Comparison of ENCODE assay signal across 1 cellular context in the genomic region with DNA sequence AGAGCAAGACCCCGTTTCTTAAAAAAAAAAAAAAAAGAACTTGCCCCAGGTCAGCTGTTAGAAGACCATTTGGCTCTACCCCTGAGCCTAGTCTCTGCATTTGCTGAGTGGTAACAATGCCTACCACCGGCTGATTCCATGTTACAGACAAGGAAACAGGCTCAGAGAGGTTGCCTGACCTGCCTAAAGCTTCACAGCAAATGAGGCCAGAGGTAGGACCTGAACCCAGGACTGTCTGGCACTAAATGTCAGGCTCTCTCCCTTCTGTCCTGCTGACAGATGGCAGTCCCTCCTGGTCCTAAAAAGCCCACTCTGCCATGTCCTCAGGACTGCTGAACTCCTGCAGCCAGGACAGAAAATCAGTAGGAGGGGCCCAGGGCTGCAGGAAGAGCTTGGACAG.
TF ChIP-seq lines count a peak whose summit lies in the region.

No MANE protein-coding gene starts in this region.

TF ChIP-seq in K562, 482 proteins besides CTCF, POLR2A, EP300 and RAD21:
- TF ChIP-seq KDM1A (IDR thresholded peaks at IDR 0.05) (0 out of 4 replicates have a peak, but pooled peaks of 1 of the 2 experiments have one; percentile 15), KDM2B (CRISPR knock-in tag; IDR thresholded peaks at IDR 0.05) (no peak), BCOR (IDR thresholded peaks at IDR 0.05) (peak; percentile 52; the same call in 1 of the 2 replicates), NR4A1 (CRISPR knock-in tag; IDR thresholded peaks at IDR 0.05) (no peak), NR4A1 (tag; IDR thresholded peaks at IDR 0.05) (no peak), RBM25 (IDR thresholded peaks at IDR 0.05; ENCODE audit: low read depth, low read length, severe bottlenecking) (peak; percentile 43), ZFP36 (IDR thresholded peaks at IDR 0.05; ENCODE audit: low read depth, low read length, partially characterized antibody) (peak; percentile 53)
- TF ChIP-seq, protein P1, sequence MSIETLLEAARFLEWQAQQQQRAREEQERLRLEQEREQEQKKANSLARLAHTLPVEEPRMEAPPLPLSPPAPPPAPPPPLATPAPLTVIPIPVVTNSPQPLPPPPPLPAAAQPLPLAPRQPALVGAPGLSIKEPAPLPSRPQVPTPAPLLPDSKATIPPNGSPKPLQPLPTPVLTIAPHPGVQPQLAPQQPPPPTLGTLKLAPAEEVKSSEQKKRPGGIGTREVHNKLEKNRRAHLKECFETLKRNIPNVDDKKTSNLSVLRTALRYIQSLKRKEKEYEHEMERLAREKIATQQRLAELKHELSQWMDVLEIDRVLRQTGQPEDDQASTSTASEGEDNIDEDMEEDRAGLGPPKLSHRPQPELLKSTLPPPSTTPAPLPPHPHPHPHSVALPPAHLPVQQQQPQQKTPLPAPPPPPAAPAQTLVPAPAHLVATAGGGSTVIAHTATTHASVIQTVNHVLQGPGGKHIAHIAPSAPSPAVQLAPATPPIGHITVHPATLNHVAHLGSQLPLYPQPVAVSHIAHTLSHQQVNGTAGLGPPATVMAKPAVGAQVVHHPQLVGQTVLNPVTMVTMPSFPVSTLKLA (conservative IDR thresholded peaks at IDR 0.05): no peak
